ENCODE assay signal across 6 cellular contexts in genomic region chr11:64359712-64360402, GRCh38. TPM values are rescaled to one million over a fixed set of nuclear protein-coding genes. Genes with fewer than 3 reads are reported as not detected.
DNase-seq lines count a peak whose midpoint lies in the region; ATAC-seq and TF ChIP-seq lines count a peak whose summit lies in the region.

No MANE protein-coding gene starts in this region.

- CTCF ChIA-PET in CD8-positive, alpha-beta T cell (lab: Charles Lee): interaction anchor here (0.8 to 1.7 kb wide), 8 partner anchors 16 to 329 kb away, joined by 3 to 6 read pairs (median 4); partner anchors contain the start of genes PRDX5 and TRMT112
- CTCF ChIA-PET in PC-9 (lab: Charles Lee): interaction anchor here (0.6 kb wide), 1 partner anchor 27 kb away, joined by 4 read pairs; no protein-coding TSS in a partner anchor

- TF ChIP-seq CTCF in CD8-positive, alpha-beta T cell (IDR thresholded peaks at IDR 0.05): no peak
- TF ChIP-seq CTCF in PC-9 (conservative IDR thresholded peaks at IDR 0.05) (no peak), esophagus squamous epithelium (IDR thresholded peaks at IDR 0.05) (peak in 2 of 6 experiments; percentile 6 to 25)

- H3K27me3 ChIP-seq in CD8-positive, alpha-beta T cell (ENCODE audit: insufficient read depth, low read length): no peaks in the 10 kb centered on the region
- H3K27me3 ChIP-seq in PC-9 (ENCODE audit: insufficient read depth, low read depth): no peaks in the 10 kb centered on the region
- H3K27me3 ChIP-seq in esophagus squamous epithelium: no peaks in the 10 kb centered on the region

- no peak overlapping the region for H3K27ac ChIP-seq in CD8-positive, alpha-beta T cell (ENCODE audit: low read depth, low read length)
- H3K27ac ChIP-seq in PC-9 (no peak overlapping the region), esophagus squamous epithelium (peak overlapping the region in 3 of 4 donors; percentile 89 to 93 (median 90))

- H3F3A ChIP-seq in PC-9 (ENCODE audit: insufficient read depth, low read depth): peaks cover 26% of the 10 kb centered on the region

- no peaks in the 10 kb centered on the region for H3K9me2 ChIP-seq in PC-9 (ENCODE audit: insufficient read depth)

- H3K4me1 ChIP-seq in CD8-positive, alpha-beta T cell (ENCODE audit: insufficient read depth, low read length): peaks cover 30% of the 10 kb centered on the region
- peaks cover 41% of the 10 kb centered on the region for H3K4me1 ChIP-seq in PC-9 (replicated peaks; ENCODE audit: insufficient read depth)
- H3K4me1 ChIP-seq in esophagus squamous epithelium: peaks cover 28 to 51% (median 33%) of the 10 kb centered on the region in 3 donors

- peak overlapping the region; percentile 88 for H3K4me3 Mint-ChIP-seq in CD8-positive, alpha-beta T cell

- POLR2A ChIA-PET in CD8-positive, alpha-beta T cell (lab: Charles Lee): interaction anchor here (0.8 to 2.0 kb wide), 4 partner anchors 9 to 89 kb away, joined by 3 to 11 read pairs (median 4); partner anchors contain the start of genes PRDX5 and TRMT112
- POLR2A ChIA-PET in PC-9 (lab: Charles Lee; ENCODE audit: unreplicated experiment): interaction anchor here (0.7 kb wide), 1 partner anchor 356 kb away, joined by 4 read pairs; no protein-coding TSS in a partner anchor

- H3K36me3 Mint-ChIP-seq in CD8-positive, alpha-beta T cell: peaks cover 41% of the 10 kb centered on the region

- intact Hi-C loops in CD8-positive, alpha-beta T cell (cut with DNase I, micrococcal nuclease): loop anchor here (1.0 to 2.0 kb wide), 4 partner anchors 20 to 155 kb away; partner anchors contain the start of genes CCDC88B (in 1 of the 2), PRDX5 (in 1 of the 2) and TRMT112 (in 1 of the 2)
- intact Hi-C loops in PC-9 (cut with micrococcal nuclease; ENCODE audit: unreplicated experiment): loop anchor here (2.0 to 5.0 kb wide), 5 partner anchors 83 to 419 kb away; partner anchors contain the start of gene SF1
- intact Hi-C loops in esophagus squamous epithelium (cut with DNase I): no loop called here

- BruUV-seq in PC-9 (replicated peaks; lab: Mats Ljungman, UMichigan): no TSS peak

- peak; percentile 41 for ATAC-seq in CD8-positive, alpha-beta T cell
- ATAC-seq in HG03520 (IDR thresholded peaks at IDR 0.05; ENCODE audit: unreplicated experiment): no peak

- no peaks in the 10 kb centered on the region for H3K9me3 ChIP-seq in CD8-positive, alpha-beta T cell (ENCODE audit: low read length)
- H3K9me3 ChIP-seq in PC-9 (ENCODE audit: insufficient read depth, low read depth): no peaks in the 10 kb centered on the region
- H3K9me3 ChIP-seq in esophagus squamous epithelium: no peaks in the 10 kb centered on the region

- H2AFZ ChIP-seq in PC-9: no peak overlapping the region; the same call in 1 of the 2 replicates

- peak overlapping the region; percentile 76 for H3K4me3 ChIP-seq in CD8-positive, alpha-beta T cell (ENCODE audit: low read depth, low read length)
- H3K4me3 ChIP-seq in PC-9: peak overlapping the region; percentile 91
- peak overlapping the region; percentile 67 to 97 (median 88) for H3K4me3 ChIP-seq in esophagus squamous epithelium

- peak overlapping the region; percentile 92 for H3K4me2 ChIP-seq in PC-9

- H3K4me1 Mint-ChIP-seq in CD8-positive, alpha-beta T cell (ENCODE audit: low read depth): peaks cover 29% of the 10 kb centered on the region

- H3K27ac Mint-ChIP-seq in CD8-positive, alpha-beta T cell: peak overlapping the region; percentile 70

- peaks cover 6% of the 10 kb centered on the region for H3K36me3 ChIP-seq in CD8-positive, alpha-beta T cell (ENCODE audit: insufficient read depth, low read length)
- H3K36me3 ChIP-seq in PC-9 (ENCODE audit: low read depth) (peaks cover 22% of the 10 kb centered on the region; the same call in 1 of the 2 replicates), esophagus squamous epithelium (peaks cover 11 to 49% (median 23%) of the 10 kb centered on the region in 3 donors)

- no peaks in the 10 kb centered on the region for H3K27me3 Mint-ChIP-seq in CD8-positive, alpha-beta T cell (ENCODE audit: low read depth)

- peaks cover 18% of the 10 kb centered on the region for H3K79me2 ChIP-seq in PC-9 (ENCODE audit: low read depth)

- peak in 2 of 7 experiments; percentile 25 to 32 for DNase-seq in CD8-positive, alpha-beta T cell
- DNase-seq in PC-9 (no peak), esophagus squamous epithelium (lab: John Stamatoyannopoulos, UW) (no peak), NCI-H2081 treated with DMSO at 0.1 percent for 48 hours (lab: John Stamatoyannopoulos, UW) (no peak)
- peak; percentile 51 for DNase-seq in stimulated activated CD8-positive, alpha-beta memory T cell treated with anti-CD3 and anti-CD28 coated beads, Interleukin-4, amount 100 ng/mL, for 48 hours

- H3K9me3 Mint-ChIP-seq in CD8-positive, alpha-beta T cell: no peaks in the 10 kb centered on the region

- no peak for TF ChIP-seq POLR2A in esophagus squamous epithelium (IDR thresholded peaks at IDR 0.05)

- peaks cover 6% of the 10 kb centered on the region; the same call in 1 of the 2 replicates for H4K20me1 ChIP-seq in PC-9 (ENCODE audit: insufficient read depth)

- WGBS in esophagus squamous epithelium, 2 donors: 20 to 24% methylated on average over 6 to 8 of the region's 35 CpGs

RNA-seq across cellular contexts. Expression of gene RPS6KA4, which starts 0.9 kb away (rescaled TPM):
- total RNA-seq in CD8-positive, alpha-beta T cell: 10 to 100 TPM in 1 of 2 experiments, 1 to 10 TPM in 1; 8.6 to 10.1 TPM
- total RNA-seq in PC-9 (2021) (60.6 and 64.3 TPM in 2 replicates), esophagus squamous epithelium (10 to 100 TPM; 28.6 to 69.8 (median 55.0) TPM)

RNA-seq across cellular contexts. Expression of gene CCDC88B, which starts 19.9 kb away (rescaled TPM):
- total RNA-seq in CD8-positive, alpha-beta T cell: 100 to 1,000 TPM; 111 to 117 TPM
- total RNA-seq in PC-9 (2021) (9.6 and 15.1 TPM in 2 replicates), esophagus squamous epithelium (10 to 100 TPM in 3 of 4 donors, 1 to 10 TPM in 1; 7.4 to 14.9 (median 13.7) TPM)

RNA-seq across cellular contexts. Expression of gene PRDX5, which starts 41.9 kb away (rescaled TPM):
- 10 to 100 TPM; 39.9 to 41.0 TPM for total RNA-seq in CD8-positive, alpha-beta T cell
- total RNA-seq in PC-9 (2021) (381 and 441 TPM in 2 replicates), esophagus squamous epithelium (100 to 1,000 TPM; 309 to 602 (median 476) TPM)

RNA-seq across cellular contexts. Expression of gene TRMT112, which starts 42.5 kb away (rescaled TPM):
- total RNA-seq in CD8-positive, alpha-beta T cell: 10 to 100 TPM; 98.1 to 98.2 TPM
- 264 and 275 TPM in 2 replicates for total RNA-seq in PC-9 (2021)
- 100 to 1,000 TPM; 202 to 248 (median 211) TPM for total RNA-seq in esophagus squamous epithelium

RNA-seq across cellular contexts. Expression of gene ESRRA, which starts 54.5 kb away (rescaled TPM):
- total RNA-seq in CD8-positive, alpha-beta T cell: 10 to 100 TPM; 13.4 to 14.6 TPM
- total RNA-seq in PC-9 (2021) (61.0 and 64.6 TPM in 2 replicates), esophagus squamous epithelium (100 to 1,000 TPM in 2 of 4 donors, 10 to 100 TPM in 2; 81.9 to 131 (median 99.7) TPM)

Comparison
In these comparisons a context has a peak if more than half of its experiments do, and no peak if none do; other contexts are left out.
1. H3K27ac ChIP-seq: peak in esophagus squamous epithelium (3 of 4); none in CD8-positive, alpha-beta T cell (single experiment) and PC-9 (single experiment).
2. Peak in every context shown above with its lines, with median percentiles within 50 percentile points of each other: H3K4me3 ChIP-seq.